ENCODE assay signal across 18 cellular contexts in genomic region chr18:8385400-8385799, GRCh38.
DNase-seq lines count a peak whose midpoint lies in the region; ATAC-seq and TF ChIP-seq lines count a peak whose summit lies in the region.
"Had no signal": no experiment of that assay in that cellular context is flagged by ENCODE, and none has a peak within 500 bp of the region (broad histone marks: within the 10 kb centered on the region; RNA-seq: fewer than 3 reads in every experiment).

No MANE protein-coding gene starts in this region.

- no peak overlapping the region for H3K4me2 ChIP-seq in neural cell (ENCODE audit: low read length)
- H3K4me2 ChIP-seq: BLaER1 treated with 17β-estradiol and CSF1 and Interleukin-3, amounts not matched to agents 10 nM and 100 nM had no signal

- peaks cover 2% of the 10 kb centered on the region for H3K36me3 Mint-ChIP-seq in T-helper 17 cell (ENCODE audit: low read depth)
- H3K36me3 Mint-ChIP-seq in endothelial cell (ENCODE audit: low read depth, unreplicated experiment) = peaks cover 67% of the 10 kb centered on the region
- peaks cover 9% of the 10 kb centered on the region for H3K36me3 Mint-ChIP-seq in stimulated activated effector memory CD8-positive, alpha-beta T cell treated with anti-CD3 and anti-CD28 coated beads, Interleukin-12 subunit alpha, Interleukin-12 subunit beta, amount 100 ng/mL, for 72 hours
- no peaks in the 10 kb centered on the region for H3K36me3 Mint-ChIP-seq in activated CD4-positive, alpha-beta T cell treated with anti-CD3 and anti-CD28 coated beads, Interleukin-2, amount 10 ng/mL, durations not matched to agents 24 days and 14 days (ENCODE audit: low read depth)
- H3K36me3 Mint-ChIP-seq: CD8-positive, alpha-beta T cell had no signal

- H3K27ac ChIP-seq in neural cell (ENCODE audit: low read length) (peak overlapping the region; percentile 71), thyroid gland (peak overlapping the region in 1 of 3 donors; percentile 13)
- H3K27ac ChIP-seq: BLaER1 treated with 17β-estradiol and CSF1 and Interleukin-3, amounts not matched to agents 10 nM and 100 nM had no signal

- H3K27me3 Mint-ChIP-seq in T-helper 17 cell (peaks cover 4% of the 10 kb centered on the region), endothelial cell (ENCODE audit: unreplicated experiment) (peaks cover 6% of the 10 kb centered on the region)
- H3K27me3 Mint-ChIP-seq in activated CD4-positive, alpha-beta T cell treated with anti-CD3 and anti-CD28 coated beads, Interleukin-2, amount 10 ng/mL, durations not matched to agents 24 days and 14 days = no peaks in the 10 kb centered on the region

- H3K9me3 Mint-ChIP-seq in endothelial cell (ENCODE audit: unreplicated experiment) = no peaks in the 10 kb centered on the region
- H3K9me3 Mint-ChIP-seq in stimulated activated effector memory CD8-positive, alpha-beta T cell treated with anti-CD3 and anti-CD28 coated beads, Interleukin-12 subunit alpha, Interleukin-12 subunit beta, amount 100 ng/mL, for 72 hours = no peaks in the 10 kb centered on the region
- no peaks in the 10 kb centered on the region for H3K9me3 Mint-ChIP-seq in activated CD4-positive, alpha-beta T cell treated with anti-CD3 and anti-CD28 coated beads, Interleukin-2, amount 10 ng/mL, durations not matched to agents 24 days and 14 days

- no peak for TF ChIP-seq POLR2A in thyroid gland (IDR thresholded peaks at IDR 0.05)

- no peaks in the 10 kb centered on the region for H3K9me3 ChIP-seq in T-helper 17 cell (ENCODE audit: control insufficient read depth, low read length, poor library complexity, severe bottlenecking)
- H3K9me3 ChIP-seq in neural cell (ENCODE audit: low read length) = no peaks in the 10 kb centered on the region
- no peaks in the 10 kb centered on the region for H3K9me3 ChIP-seq in thyroid gland
- H3K9me3 ChIP-seq: BLaER1 treated with 17β-estradiol and CSF1 and Interleukin-3, amounts not matched to agents 10 nM and 100 nM had no signal

- H3K4me3 ChIP-seq in neural cell (ENCODE audit: low read length) (no peak overlapping the region), thyroid gland (replicated peaks in 1 of 3) (no peak overlapping the region)
- H3K4me3 ChIP-seq: BLaER1 treated with 17β-estradiol and CSF1 and Interleukin-3, amounts not matched to agents 10 nM and 100 nM; GM12878 had no signal

- no peak overlapping the region for H2AFZ ChIP-seq in neural cell (ENCODE audit: low read depth, low read length)

- peak overlapping the region; percentile 8 for H3K4me3 Mint-ChIP-seq in T-helper 17 cell
- peak overlapping the region; percentile 59 for H3K4me3 Mint-ChIP-seq in endothelial cell (ENCODE audit: unreplicated experiment)
- H3K4me3 Mint-ChIP-seq in stimulated activated effector memory CD8-positive, alpha-beta T cell treated with anti-CD3 and anti-CD28 coated beads, Interleukin-12 subunit alpha, Interleukin-12 subunit beta, amount 100 ng/mL, for 72 hours = no peak overlapping the region
- H3K4me3 Mint-ChIP-seq in activated CD4-positive, alpha-beta T cell treated with anti-CD3 and anti-CD28 coated beads, Interleukin-2, amount 10 ng/mL, durations not matched to agents 24 days and 14 days = no peak overlapping the region
- H3K4me3 Mint-ChIP-seq: B cell; CD8-positive, alpha-beta T cell had no signal

- no peaks in the 10 kb centered on the region for H4K20me1 ChIP-seq in neural cell (ENCODE audit: insufficient read depth)
- H4K20me1 ChIP-seq: BLaER1 treated with 17β-estradiol and CSF1 and Interleukin-3, amounts not matched to agents 10 nM and 100 nM had no signal

- H3K4me1 Mint-ChIP-seq in T-helper 17 cell (peaks cover 2% of the 10 kb centered on the region), endothelial cell (ENCODE audit: unreplicated experiment) (no peaks in the 10 kb centered on the region)
- H3K4me1 Mint-ChIP-seq in stimulated activated effector memory CD8-positive, alpha-beta T cell treated with anti-CD3 and anti-CD28 coated beads, Interleukin-12 subunit alpha, Interleukin-12 subunit beta, amount 100 ng/mL, for 72 hours = no peaks in the 10 kb centered on the region
- H3K4me1 Mint-ChIP-seq in activated CD4-positive, alpha-beta T cell treated with anti-CD3 and anti-CD28 coated beads, Interleukin-2, amount 10 ng/mL, durations not matched to agents 24 days and 14 days = no peaks in the 10 kb centered on the region
- H3K4me1 Mint-ChIP-seq: B cell had no signal

- H3K9me2 ChIP-seq in neural cell (ENCODE audit: insufficient read depth, low read length) = no peaks in the 10 kb centered on the region

- TF ChIP-seq EP300 in neural cell (conservative IDR thresholded peaks at IDR 0.05; ENCODE audit: poor library complexity, severe bottlenecking) = no peak

- WGBS in thyroid gland, 2 donors = 93 to 96% methylated on average over 4 of the region's 4 CpGs

- TF ChIP-seq CTCF in endothelial cell (IDR thresholded peaks at IDR 0.05; ENCODE audit: unreplicated experiment) (no peak), neural cell (IDR thresholded peaks at IDR 0.05; ENCODE audit: poor library complexity, severe bottlenecking) (no peak), thyroid gland (IDR thresholded peaks at IDR 0.05) (no peak)

- intact Hi-C loops in thyroid gland (cut with DNase I) = loop anchor here (10.0 kb wide), 1 partner anchor 591 kb away; no protein-coding TSS in a partner anchor
- intact Hi-C loops in activated CD4-positive, alpha-beta T cell treated with anti-CD3 and anti-CD28 coated beads, Interleukin-2, amount 10 ng/mL, durations not matched to agents 24 days and 14 days (cut with micrococcal nuclease) = no loop called here

- no peaks in the 10 kb centered on the region for H3K4me1 ChIP-seq in thyroid gland
- H3K4me1 ChIP-seq: BLaER1 treated with 17β-estradiol and CSF1 and Interleukin-3, amounts not matched to agents 10 nM and 100 nM had no signal

- H3K36me3 ChIP-seq in neural cell (ENCODE audit: insufficient read depth, low read length) = no peaks in the 10 kb centered on the region
- peaks cover 29 to 35% of the 10 kb centered on the region in 2 donors for H3K36me3 ChIP-seq in thyroid gland
- H3K36me3 ChIP-seq: BLaER1 treated with 17β-estradiol and CSF1 and Interleukin-3, amounts not matched to agents 10 nM and 100 nM had no signal

- no peak overlapping the region for H3K9ac ChIP-seq in neural cell (ENCODE audit: low read length)
- H3K9ac ChIP-seq: BLaER1 treated with 17β-estradiol and CSF1 and Interleukin-3, amounts not matched to agents 10 nM and 100 nM had no signal

- H3K27ac Mint-ChIP-seq in T-helper 17 cell (no peak overlapping the region), endothelial cell (ENCODE audit: unreplicated experiment) (no peak overlapping the region)
- H3K27ac Mint-ChIP-seq in stimulated activated effector memory CD8-positive, alpha-beta T cell treated with anti-CD3 and anti-CD28 coated beads, Interleukin-12 subunit alpha, Interleukin-12 subunit beta, amount 100 ng/mL, for 72 hours = no peak overlapping the region
- H3K27ac Mint-ChIP-seq in activated CD4-positive, alpha-beta T cell treated with anti-CD3 and anti-CD28 coated beads, Interleukin-2, amount 10 ng/mL, durations not matched to agents 24 days and 14 days = no peak overlapping the region
- H3K27ac Mint-ChIP-seq: B cell; CD8-positive, alpha-beta T cell had no signal

- DNase-seq in T-helper 17 cell (no peak), endothelial cell (ENCODE audit: low spot score) (no peak), thyroid gland (no peak), SKM-1 (lab: John Stamatoyannopoulos, UW; ENCODE audit: unreplicated experiment) (no peak)
- DNase-seq in stimulated activated effector memory CD8-positive, alpha-beta T cell treated with anti-CD3 and anti-CD28 coated beads, Interleukin-12 subunit alpha, Interleukin-12 subunit beta, amount 100 ng/mL, for 72 hours (ENCODE audit: low spot score in 2 of 2) = no peak
- DNase-seq in activated CD4-positive, alpha-beta T cell treated with anti-CD3 and anti-CD28 coated beads, Interleukin-2, amount 10 ng/mL, durations not matched to agents 24 days and 14 days = no peak
- DNase-seq: CD8-positive, alpha-beta T cell; DMS 273 treated with DMSO at 0.1 percent for 48 hours; DMS53; DND-41; EL; GOT3; H7 had no signal

- H3K79me2 ChIP-seq in neural cell (replicated peaks; ENCODE audit: insufficient read depth, low read length) = no peaks in the 10 kb centered on the region

- TF ChIP-seq RAD21 in neural cell (conservative IDR thresholded peaks at IDR 0.05) = no peak

- H3F3A ChIP-seq in neural cell (ENCODE audit: insufficient read depth, low read length, poor library complexity, severe bottlenecking) = peaks cover 6% of the 10 kb centered on the region

- ATAC-seq in T-helper 17 cell (no peak), GM19397 (IDR thresholded peaks at IDR 0.05; ENCODE audit: unreplicated experiment) (no peak)
- ATAC-seq in stimulated activated effector memory CD8-positive, alpha-beta T cell treated with anti-CD3 and anti-CD28 coated beads, Interleukin-12 subunit alpha, Interleukin-12 subunit beta, amount 100 ng/mL, for 72 hours = peak; percentile 28
- ATAC-seq: CD8-positive, alpha-beta T cell; GM12878 had no signal

- H3K27me3 ChIP-seq in neural cell (ENCODE audit: insufficient read depth, low read depth, low read length) (no peaks in the 10 kb centered on the region), thyroid gland (no peaks in the 10 kb centered on the region)
- H3K27me3 ChIP-seq: BLaER1 treated with 17β-estradiol and CSF1 and Interleukin-3, amounts not matched to agents 10 nM and 100 nM had no signal

TF ChIP-seq in neural cell, 6 proteins besides CTCF, POLR2A, EP300 and RAD21 (continues in another document):
- TF ChIP-seq EZH2 (IDR thresholded peaks at IDR 0.05; ENCODE audit: borderline replicate concordance, insufficient read depth, low read length, poor library complexity, severe bottlenecking) (no peak), POLR2AphosphoS5 (IDR thresholded peaks at IDR 0.05) (no peak), TAF1 (IDR thresholded peaks at IDR 0.05; ENCODE audit: low read depth) (no peak), MXI1 (conservative IDR thresholded peaks at IDR 0.05; ENCODE audit: poor library complexity, severe bottlenecking) (no peak), SMC3 (conservative IDR thresholded peaks at IDR 0.05; ENCODE audit: poor library complexity) (no peak)

Comparison
In these comparisons a context has a peak if more than half of its experiments do, and no peak if none do; other contexts are left out.
1. H3K4me3 Mint-ChIP-seq: peak in T-helper 17 cell (single experiment) and endothelial cell (single experiment); none in stimulated activated effector memory CD8-positive, alpha-beta T cell treated with anti-CD3 and anti-CD28 coated beads, Interleukin-12 subunit alpha, Interleukin-12 subunit beta, amount 100 ng/mL, for 72 hours (single experiment) and activated CD4-positive, alpha-beta T cell treated with anti-CD3 and anti-CD28 coated beads, Interleukin-2, amount 10 ng/mL, durations not matched to agents 24 days and 14 days (single experiment).